Comparison of ENCODE assay signal across 8 cellular contexts in the genomic region with DNA sequence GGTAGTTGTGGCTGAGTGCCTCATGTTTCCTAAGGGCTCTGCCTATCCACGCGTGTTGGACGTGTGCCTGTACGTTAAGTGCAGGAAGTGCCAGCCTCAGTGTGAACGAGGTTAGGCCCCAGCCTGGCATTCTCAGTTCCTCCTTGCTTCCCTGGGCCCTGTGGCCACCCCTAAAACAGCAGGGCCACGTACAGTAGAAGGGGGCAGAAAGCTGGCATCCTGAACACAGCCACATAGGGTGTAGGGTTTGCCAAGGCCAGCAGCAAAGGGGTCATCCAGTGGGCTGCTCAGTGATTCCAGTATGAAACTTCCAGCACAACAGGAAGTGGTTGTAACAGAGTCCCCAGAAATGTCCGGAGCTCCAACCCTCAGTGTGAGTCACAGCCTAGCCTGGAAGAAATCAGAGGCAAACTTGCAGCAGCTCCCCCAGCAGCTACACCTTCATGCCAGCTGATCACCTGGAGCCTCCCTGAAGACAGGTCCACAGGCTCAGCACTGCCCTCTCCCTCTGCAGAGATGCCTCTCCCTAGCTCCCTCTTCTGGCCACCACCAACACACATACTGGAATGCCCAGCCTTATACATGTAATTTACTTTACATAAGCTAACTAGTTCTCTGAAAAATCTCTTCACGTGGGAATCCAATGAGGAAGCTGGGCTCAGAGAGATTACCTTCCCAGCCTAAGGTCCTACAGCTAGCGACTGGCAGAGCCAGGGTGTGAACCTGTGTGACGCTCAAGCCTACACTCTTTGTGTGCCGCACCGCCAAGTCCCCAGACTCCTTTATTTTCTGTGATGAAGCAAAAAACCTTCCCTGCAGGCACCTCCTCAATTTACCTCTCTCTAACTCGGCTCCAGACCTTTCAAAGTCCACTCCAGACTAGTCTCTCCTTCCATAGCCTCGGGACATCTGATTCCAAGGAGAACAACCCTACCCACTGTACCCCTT. TPM values are rescaled to one million over a fixed set of nuclear protein-coding genes. Genes with fewer than 3 reads are reported as not detected.
A peak's percentile ranks its signal among the peaks of the same experiment; 100 is the strongest.
DNase-seq lines count a peak whose midpoint lies in the region; ATAC-seq, FAIRE-seq and TF ChIP-seq lines count a peak whose summit lies in the region.

No MANE protein-coding gene starts in this region.

- H3K27me3 ChIP-seq in OCI-LY3 (ENCODE audit: low read depth, low read length) (no peaks in the 10 kb centered on the region), GM12878 (replicated peaks in 1 of 2; ENCODE audit: control insufficient read depth in 2 of 2, insufficient read depth in 2 of 2, low read length in 1 of 2) (no peaks in the 10 kb centered on the region)

- peak overlapping the region; percentile 62 for H3K27ac ChIP-seq in OCI-LY3 (ENCODE audit: low read length)
- H3K27ac ChIP-seq in GM12878 (ENCODE audit: control insufficient read depth, insufficient read depth) = peak overlapping the region; percentile 67

- FAIRE-seq in GM12878 (lab: Jason Lieb, UNC) = no peak

- TF ChIP-seq RAD21 in GM12878 (IDR thresholded peaks at IDR 0.05; ENCODE audit: insufficient read depth, low read depth, low read length) = peak; percentile 59

- SMC1A ChIA-PET in GM12878 (lab: Charles Lee; ENCODE audit: uncharacterized antibody, unreplicated experiment) = interaction anchor here (0.7 to 28.1 kb wide), 31 partner anchors 9 to 448 kb away, joined by 3 to 882 read pairs (median 5); a partner anchor contains a TSS

- peak overlapping the region; percentile 43 for H3K4me3 ChIP-seq in OCI-LY3 (ENCODE audit: low read length)
- H3K4me3 ChIP-seq in GM12878 = 0 out of 2 replicates have a peak overlapping the region, but pooled peaks have one; percentile 32

- H3K4me1 ChIP-seq in OCI-LY3 (ENCODE audit: low read length) = peaks cover 71% of the 10 kb centered on the region
- H3K4me1 ChIP-seq in GM12878 (ENCODE audit: control insufficient read depth, insufficient read depth, low read length) = peaks cover 66% of the 10 kb centered on the region

- H3K4me2 ChIP-seq in OCI-LY3 (ENCODE audit: low read length) (peak overlapping the region; percentile 71), GM12878 (ENCODE audit: control insufficient read depth, insufficient read depth) (peak overlapping the region; percentile 71)

- TF ChIP-seq POLR2A in GM12878 (IDR thresholded peaks at IDR 0.05; ENCODE audit: low read depth, low read length) = no peak

- H4K20me1 ChIP-seq in OCI-LY3 (ENCODE audit: insufficient read depth, low read length) (no peaks in the 10 kb centered on the region), GM12878 (ENCODE audit: control insufficient read depth, insufficient read depth) (no peaks in the 10 kb centered on the region; the same call in 1 of the 2 replicates)

- WGBS in GM12878 (ENCODE audit: insufficient coverage, insufficient replicate concordance, low lambda C conversion rate, missing lambda C conversion rate) = 31% methylated on average over 14 of the region's 14 CpGs

- TF ChIP-seq CTCF in GM10248 (IDR thresholded peaks at IDR 0.05; ENCODE audit: control extremely low read depth, extremely low read depth, low read depth, missing control alignments) (peak; percentile 53), OCI-LY3 (IDR thresholded peaks at IDR 0.05; ENCODE audit: low read depth, low read length) (peak; percentile 81), GM12878 (IDR thresholded peaks at IDR 0.05 in 2 of 3, conservative IDR thresholded peaks at IDR 0.05 in 1 of 3; ENCODE audit: control insufficient read depth in 2 of 3, extremely low read depth in 1 of 3, insufficient read depth in 1 of 3, low read depth in 3 of 3, low read length in 3 of 3) (peak; percentile 56 to 71 (median 59))

- no TSS peak for BruUV-seq in GM12878 (replicated peaks; lab: Mats Ljungman, UMichigan)

- TF ChIP-seq EP300 in GM12878 (IDR thresholded peaks at IDR 0.05; ENCODE audit: borderline replicate concordance in 1 of 2, control insufficient read depth in 1 of 2, low read depth in 2 of 2, low read length in 2 of 2) = no peak; a peak in 1 of 4 replicates

- CTCF ChIA-PET in GM10248 (lab: Yijun Ruan, JAX) (interaction anchor here (0.7 to 3.8 kb wide), 38 partner anchors 9 to 451 kb away, joined by 3 to 43 read pairs (median 4); a partner anchor contains a TSS), GM12878 (lab: Yijun Ruan, JAX) (interaction anchor here (0.7 to 4.9 kb wide), 45 partner anchors 9 to 448 kb away, joined by 3 to 73 read pairs (median 6); a partner anchor contains a TSS)

- H2AFZ ChIP-seq in OCI-LY3 (ENCODE audit: low read depth, low read length) (peak overlapping the region; percentile 89), GM12878 (ENCODE audit: control insufficient read depth, low read depth, low read length) (peak overlapping the region; percentile 48)

- in situ Hi-C loops in GM12878 (cut with MboI) = loop anchor here (5.0 kb wide), 1 partner anchor 448 kb away; a partner anchor contains a TSS

- ATAC-seq in HG03378 (IDR thresholded peaks at IDR 0.05; ENCODE audit: unreplicated experiment) = peak; percentile 35
- peak; percentile 72 for ATAC-seq in GM12878

- H3K79me2 ChIP-seq in OCI-LY3 (ENCODE audit: low read length) = no peaks in the 10 kb centered on the region
- H3K79me2 ChIP-seq in GM12878 (ENCODE audit: control insufficient read depth, insufficient read depth, low read length) = peaks cover 2% of the 10 kb centered on the region

- H3K9me3 ChIP-seq in OCI-LY3 (ENCODE audit: insufficient read depth, low read length) = no peaks in the 10 kb centered on the region
- no peaks in the 10 kb centered on the region for H3K9me3 ChIP-seq in GM12878 (replicated peaks; ENCODE audit: control insufficient read depth, insufficient read depth, low read length)

- POLR2A ChIA-PET in GM10248 (lab: Yijun Ruan, JAX) = no interaction called here
- POLR2A ChIA-PET in GM12878 (lab: Charles Lee) = interaction anchor here (0.6 to 5.5 kb wide), 12 partner anchors 9 to 96 kb away, joined by 3 to 30 read pairs (median 6); no protein-coding TSS in a partner anchor

- RAD21 ChIA-PET in GM12878 (lab: Charles Lee; ENCODE audit: unreplicated experiment) = interaction anchor here (0.7 to 12.6 kb wide), 31 partner anchors 10 to 445 kb away, joined by 3 to 137 read pairs (median 5); a partner anchor contains a TSS

- DNase-seq in AG08396 (ENCODE audit: low spot score) (peak; percentile 57), GM10248 (ENCODE audit: extremely low spot score) (peak; percentile 51), GM12878 (ENCODE audit: low read depth, low spot score) (peak; percentile 74), inferior parietal cortex (ENCODE audit: extremely low spot score) (peak; percentile 8)
- peak; percentile 42 for DNase-seq in stimulated activated CD8-positive, alpha-beta memory T cell treated with anti-CD3 and anti-CD28 coated beads, Interleukin-4, amount 100 ng/mL, for 48 hours
- no peak for DNase-seq in activated effector memory CD4-positive, alpha-beta T cell treated with anti-CD3 and anti-CD28 coated beads, Interleukin-2, amount 50 U/mL, for 16 hours

- intact Hi-C loops in GM12878 (cut with micrococcal nuclease; ENCODE audit: unreplicated experiment) = loop anchor here (5.0 to 10.0 kb wide), 5 partner anchors 37 to 448 kb away; a partner anchor contains a TSS

- H3K36me3 ChIP-seq in OCI-LY3 (replicated peaks; ENCODE audit: low read depth, low read length) (no peaks in the 10 kb centered on the region), GM12878 (ENCODE audit: control insufficient read depth in 2 of 2, insufficient read depth in 2 of 2, low read length in 1 of 2) (peaks cover 9 to 17% of the 10 kb centered on the region in 2 experiments; a peak in 3 of 4 replicates)

- H3K9ac ChIP-seq in OCI-LY3 (ENCODE audit: low read length) (peak overlapping the region; percentile 54), GM12878 (ENCODE audit: control insufficient read depth, insufficient read depth, low read length) (peak overlapping the region; percentile 29; the same call in 1 of the 2 replicates)

TF ChIP-seq in GM12878, 131 proteins besides CTCF, POLR2A, EP300 and RAD21 (continues in another document):
- TF ChIP-seq CEBPB (IDR thresholded peaks at IDR 0.05; ENCODE audit: borderline replicate concordance in 1 of 2, low read depth in 2 of 2, low read length in 2 of 2) (no peak), DPF2 (IDR thresholded peaks at IDR 0.05) (peak; percentile 90; the same call in 1 of the 2 replicates), STAT3 (IDR thresholded peaks at IDR 0.05; ENCODE audit: low read depth, low read length) (no peak)

RNA-seq across cellular contexts. Expression of a gene that starts 26.6 kb away (rescaled TPM):
- 20.8 and 24.7 TPM in 2 replicates for total RNA-seq in GM12878 (2013; cell fraction: nucleolus; rRNA removed)
- total RNA-seq in GM12878 (2014; rRNA removed) (8.4 and 9.7 TPM in 2 replicates), GM12878 (2014; rRNA removed; fragmentation: Illumina TruSeq; extraction: Trizol) (5.1 and 5.3 TPM in 2 replicates), GM12878 (2021) (7.4 and 7.8 TPM in 2 replicates)
- 2.3 TPM for polyA plus RNA-seq in GM12878 (2011; ENCODE audit: low read depth)
- polyA plus RNA-seq in GM12878 (2011; rRNA removed) (12.0 and 12.4 TPM in 2 replicates), GM12878 (2014; fragmentation: Illumina TruSeq; extraction: Trizol) (5.6 and 6.2 TPM in 2 replicates), GM12878 (2014; fragmentation: Nextera tagmentation; extraction: Ambion mirVana) (1 to 10 TPM; 1.3 to 1.8 TPM), GM12878 (2014; rRNA removed) (7.9 and 8.2 TPM in 2 replicates), GM12878 (2016; fragmentation: Nextera tagmentation; extraction: Ambion mirVana) (1 to 10 TPM; 6.6 to 7.5 TPM)
- 15.0 and 17.7 TPM in 2 replicates for polyA plus RNA-seq in GM12878 (2011; cell fraction: cytosol; rRNA removed)
- polyA plus RNA-seq in GM12878 (2011; cell fraction: nucleus; rRNA removed) = 12.5 and 16.8 TPM in 2 replicates
- 4.5 and 7.5 TPM in 2 replicates for polyA plus RNA-seq in GM12878 (2012)
- 45.2 and 60.4 TPM in 2 replicates for polyA minus RNA-seq in GM12878 (2011; rRNA and poly(A)+ RNA removed)
- polyA minus RNA-seq in GM12878 (2011; cell fraction: cytosol; rRNA and poly(A)+ RNA removed) = 9.6 and 15.1 TPM in 2 replicates
- polyA minus RNA-seq in GM12878 (2011; cell fraction: nucleus; rRNA and poly(A)+ RNA removed) = 20.7 and 37.2 TPM in 2 replicates

RNA-seq across cellular contexts. Expression of a gene that starts 59.7 kb away (rescaled TPM):
- total RNA-seq in GM12878 (2013; cell fraction: nucleolus; rRNA removed) = 126 and 130 TPM in 2 replicates
- total RNA-seq in GM12878 (2014; rRNA removed) (40.9 and 50.5 TPM in 2 replicates), GM12878 (2014; rRNA removed; fragmentation: Illumina TruSeq; extraction: Trizol) (57.6 and 58.8 TPM in 2 replicates), GM12878 (2021) (41.9 and 49.8 TPM in 2 replicates)
- 18.9 TPM for polyA plus RNA-seq in GM12878 (2011; ENCODE audit: low read depth)
- polyA plus RNA-seq in GM12878 (2011; rRNA removed) (100 and 126 TPM in 2 replicates), GM12878 (2014; fragmentation: Illumina TruSeq; extraction: Trizol) (75.1 and 112 TPM in 2 replicates), GM12878 (2014; fragmentation: Nextera tagmentation; extraction: Ambion mirVana) (10 to 100 TPM; 68.0 to 79.5 TPM), GM12878 (2014; rRNA removed) (40.6 and 50.0 TPM in 2 replicates), GM12878 (2016; fragmentation: Nextera tagmentation; extraction: Ambion mirVana) (10 to 100 TPM; 48.5 to 53.5 TPM)
- 49.2 and 59.8 TPM in 2 replicates for polyA plus RNA-seq in GM12878 (2011; cell fraction: cytosol; rRNA removed)
- 32.9 and 37.0 TPM in 2 replicates for polyA plus RNA-seq in GM12878 (2011; cell fraction: nucleus; rRNA removed)
- polyA plus RNA-seq in GM12878 (2012) = 18.5 and 26.0 TPM in 2 replicates
- polyA minus RNA-seq in GM12878 (2011; rRNA and poly(A)+ RNA removed) = 63.2 and 76.4 TPM in 2 replicates
- polyA minus RNA-seq in GM12878 (2011; cell fraction: cytosol; rRNA and poly(A)+ RNA removed) = 14.0 and 20.2 TPM in 2 replicates
- 45.3 and 52.9 TPM in 2 replicates for polyA minus RNA-seq in GM12878 (2011; cell fraction: nucleus; rRNA and poly(A)+ RNA removed)
